In genomic region chr4:108256538-108256937, GRCh38 we compare ENCODE assay signal across 2 cellular contexts.
TF ChIP-seq lines count a peak whose summit lies in the region.

No MANE protein-coding gene starts in this region.

TF ChIP-seq in GM23338, 12 proteins besides CTCF, POLR2A, EP300 and RAD21:
- no peak for TF ChIP-seq ZNF331 (CRISPR knock-in tag; IDR thresholded peaks at IDR 0.05; ENCODE audit: low read depth)
- no peak for TF ChIP-seq JUNB (IDR thresholded peaks at IDR 0.05; ENCODE audit: unreplicated experiment)
- no peak for TF ChIP-seq POLR2AphosphoS5 (IDR thresholded peaks at IDR 0.05; ENCODE audit: low read depth)
- TF ChIP-seq EZH2phosphoT487 (IDR thresholded peaks at IDR 0.05; ENCODE audit: unreplicated experiment), result no peak
- TF ChIP-seq REST (IDR thresholded peaks at IDR 0.05; ENCODE audit: unreplicated experiment), result no peak
- TF ChIP-seq ETS1 (IDR thresholded peaks at IDR 0.05), result no peak
- no peak for TF ChIP-seq ZNF462 (CRISPR knock-in tag; IDR thresholded peaks at IDR 0.05)
- TF ChIP-seq EZH2 (IDR thresholded peaks at IDR 0.05; ENCODE audit: low read depth, unreplicated experiment), result no peak
- no peak for TF ChIP-seq CREB1 (CRISPR knock-in tag; IDR thresholded peaks at IDR 0.05; ENCODE audit: low read depth)
- no peak for TF ChIP-seq STAT1 (IDR thresholded peaks at IDR 0.05; ENCODE audit: unreplicated experiment)
- no peak for TF ChIP-seq ZNF114 (CRISPR knock-in tag; IDR thresholded peaks at IDR 0.05)

TF ChIP-seq in K562, 482 proteins besides CTCF, POLR2A, EP300 and RAD21:
- TF ChIP-seq GTF2E2 (tag; IDR thresholded peaks at IDR 0.05), result no peak
- no peak for TF ChIP-seq ZNF124 (CRISPR knock-in tag; IDR thresholded peaks at IDR 0.05)
- TF ChIP-seq HMGXB4 (CRISPR knock-in tag; IDR thresholded peaks at IDR 0.05), result no peak
- TF ChIP-seq ELK3 (CRISPR knock-in tag; IDR thresholded peaks at IDR 0.05), result no peak
- no peak for TF ChIP-seq PBX2 (CRISPR knock-in tag; IDR thresholded peaks at IDR 0.05; ENCODE audit: low read depth)
- TF ChIP-seq PBX2 (tag; conservative IDR thresholded peaks at IDR 0.05; ENCODE audit: low read depth), result no peak
- TF ChIP-seq ZNF146 (CRISPR knock-in tag; IDR thresholded peaks at IDR 0.05; ENCODE audit: unreplicated experiment), result no peak
- no peak for TF ChIP-seq NEUROD1 (IDR thresholded peaks at IDR 0.05; ENCODE audit: borderline replicate concordance, low read depth, low read length, partially characterized antibody)
- no peak for TF ChIP-seq SRSF3 (IDR thresholded peaks at IDR 0.05; ENCODE audit: insufficient read depth, low read length)
- TF ChIP-seq ZBTB43 (CRISPR knock-in tag; IDR thresholded peaks at IDR 0.05), result no peak
